Comparison of ENCODE assay signal across 13 cellular contexts in genomic region chr4:1766336-1767057, GRCh38. TPM values are rescaled to one million over a fixed set of nuclear protein-coding genes. Genes with fewer than 3 reads are reported as not detected.
A peak's percentile ranks its signal among the peaks of the same experiment; 100 is the strongest.
DNase-seq lines count a peak whose midpoint lies in the region; ATAC-seq and TF ChIP-seq lines count a peak whose summit lies in the region.
"Had no signal": no experiment of that assay in that cellular context is flagged by ENCODE, and none has a peak within 500 bp of the region (broad histone marks: within the 10 kb centered on the region; RNA-seq: fewer than 3 reads in every experiment).

No MANE protein-coding gene starts in this region.

- 43 to 58% (median 53%) methylated on average over 11 to 41 of the region's 41 CpGs for WGBS in spleen, 5 donors

- no peak overlapping the region for H3K4me3 ChIP-seq in HEK293 (ENCODE audit: low read depth, low read length)
- peak overlapping the region; percentile 25 for H3K4me3 ChIP-seq in WERI-Rb-1 (ENCODE audit: low read depth, low read length)
- H3K4me3 ChIP-seq in iPS-15b (ENCODE audit: low read depth, low read length), result peak overlapping the region; percentile 13
- H3K4me3 ChIP-seq in spleen, result peak overlapping the region; percentile 3 to 68 (median 29)
- H3K4me3 ChIP-seq in mucosa of descending colon, result no peak overlapping the region

- no peaks in the 10 kb centered on the region for H3K36me3 ChIP-seq in HEK293 (ENCODE audit: control insufficient read depth in 2 of 2, insufficient read depth in 1 of 2, low read length in 2 of 2)
- no peaks in the 10 kb centered on the region for H3K36me3 ChIP-seq in WERI-Rb-1
- H3K36me3 ChIP-seq in iPS-15b (ENCODE audit: control insufficient read depth, insufficient read depth, low read length), result no peaks in the 10 kb centered on the region
- no peaks in the 10 kb centered on the region for H3K36me3 ChIP-seq in spleen
- no peaks in the 10 kb centered on the region for H3K36me3 ChIP-seq in mucosa of descending colon (ENCODE audit: low read depth)
- H3K36me3 ChIP-seq: tibial artery had no signal

- H3K27me3 ChIP-seq in WERI-Rb-1 (ENCODE audit: insufficient read depth, low read depth, severe bottlenecking), result no peaks in the 10 kb centered on the region
- H3K27me3 ChIP-seq in iPS-15b (ENCODE audit: control insufficient read depth, insufficient read depth, low read length), result peaks cover 6% of the 10 kb centered on the region
- peaks cover 0 to 96% (median 34%) of the 10 kb centered on the region in 7 donors for H3K27me3 ChIP-seq in spleen (replicated peaks in 1 of 7)

- POLR2A ChIA-PET in HEK293 (lab: Yijun Ruan, JAX), result interaction anchor here (1.5 kb wide), 1 partner anchor 26 kb away, joined by 5 read pairs; the partner anchor contains the start of gene FGFR3

- no peaks in the 10 kb centered on the region for H3K9me3 ChIP-seq in HEK293 (ENCODE audit: control insufficient read depth, insufficient read depth, low read depth, low read length)
- H3K9me3 ChIP-seq in WERI-Rb-1 (ENCODE audit: severe bottlenecking), result no peaks in the 10 kb centered on the region
- no peaks in the 10 kb centered on the region for H3K9me3 ChIP-seq in iPS-15b (ENCODE audit: control insufficient read depth, insufficient read depth, low read length)
- H3K9me3 ChIP-seq in spleen, result no peaks in the 10 kb centered on the region
- no peaks in the 10 kb centered on the region for H3K9me3 ChIP-seq in mucosa of descending colon
- H3K9me3 ChIP-seq: tibial artery had no signal

- no peak overlapping the region for H3K9ac ChIP-seq in iPS-15b (ENCODE audit: low read depth, low read length)

- intact Hi-C loops in spleen (cut with DNase I; ENCODE audit: low total_unique reads) (no loop called here), mucosa of descending colon (cut with DNase I, micrococcal nuclease) (no loop called here)

- TF ChIP-seq CTCF in HEK293 (tag by site-specific recombination; IDR thresholded peaks at IDR 0.05) (no peak), WERI-Rb-1 (IDR thresholded peaks at IDR 0.05; ENCODE audit: low read depth, low read length) (no peak), spleen (IDR thresholded peaks at IDR 0.05 in 8 of 11, conservative IDR thresholded peaks at IDR 0.05 in 3 of 11) (no peak), mucosa of descending colon (IDR thresholded peaks at IDR 0.05) (no peak)

- no peak for ATAC-seq in mucosa of descending colon
- ATAC-seq in HG03457 (IDR thresholded peaks at IDR 0.05; ENCODE audit: unreplicated experiment), result no peak
- ATAC-seq: natural killer cell treated with Interleukin-12 subunit alpha and Interleukin-12 subunit beta and Interleukin-15 and Interleukin-18, amount 100 ng/mL, for 72 hours had no signal

- no peak for TF ChIP-seq POLR2A in spleen (IDR thresholded peaks at IDR 0.05)

- CTCF ChIA-PET in HEK293 (lab: Yijun Ruan, JAX), result interaction anchor here (0.5 to 3.0 kb wide), 4 partner anchors 13 to 371 kb away, joined by 3 to 23 read pairs (median 6); no protein-coding TSS in a partner anchor

- H3K27ac ChIP-seq in HEK293 (ENCODE audit: extremely low read depth, low read depth, low read length) (no peak overlapping the region), WERI-Rb-1 (peak overlapping the region; percentile 75), spleen (no peak overlapping the region)
- H3K27ac ChIP-seq: tibial artery had no signal

- DNase-seq in WERI-Rb-1 (peak; percentile 56), spleen (no peak), mucosa of descending colon (no peak), NAMALWA (ENCODE audit: low spot score) (no peak)
- DNase-seq: activated gamma-delta T cell; dermis blood vessel endothelial cell; NCI-H1930; stimulated activated CD4-positive, alpha-beta T cell treated with anti-CD3 and anti-CD28 coated beads, Interleukin-4, amount 100 ng/mL, for 24 hours; tibial artery had no signal

- H3K4me1 ChIP-seq in HEK293 (ENCODE audit: control insufficient read depth, insufficient read depth, low read length) (no peaks in the 10 kb centered on the region), iPS-15b (ENCODE audit: control insufficient read depth, insufficient read depth, low read length) (peaks cover 6% of the 10 kb centered on the region), spleen (peaks cover 7 to 52% (median 33%) of the 10 kb centered on the region in 6 donors), mucosa of descending colon (ENCODE audit: low read depth) (peaks cover 24% of the 10 kb centered on the region)

TF ChIP-seq in HEK293, 187 proteins besides CTCF, POLR2A, EP300 and RAD21 (continues in another document):
- TF ChIP-seq, protein P1, sequence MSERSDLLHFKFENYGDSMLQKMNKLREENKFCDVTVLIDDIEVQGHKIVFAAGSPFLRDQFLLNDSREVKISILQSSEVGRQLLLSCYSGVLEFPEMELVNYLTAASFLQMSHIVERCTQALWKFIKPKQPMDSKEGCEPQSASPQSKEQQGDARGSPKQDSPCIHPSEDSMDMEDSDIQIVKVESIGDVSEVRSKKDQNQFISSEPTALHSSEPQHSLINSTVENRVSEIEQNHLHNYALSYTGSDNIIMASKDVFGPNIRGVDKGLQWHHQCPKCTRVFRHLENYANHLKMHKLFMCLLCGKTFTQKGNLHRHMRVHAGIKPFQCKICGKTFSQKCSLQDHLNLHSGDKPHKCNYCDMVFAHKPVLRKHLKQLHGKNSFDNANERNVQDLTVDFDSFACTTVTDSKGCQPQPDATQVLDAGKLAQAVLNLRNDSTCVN (tag by site-specific recombination; optimal IDR thresholded peaks at IDR 0.05), result peak; percentile 26
- TF ChIP-seq RBAK (tag by site-specific recombination; IDR thresholded peaks at IDR 0.05), result no peak
- peak; percentile 43 for TF ChIP-seq GLIS2 (tag by site-specific recombination; IDR thresholded peaks at IDR 0.05)
- TF ChIP-seq ZNF2 (tag by site-specific recombination; IDR thresholded peaks at IDR 0.05), result no peak
- TF ChIP-seq ZNF133 (tag by site-specific recombination; IDR thresholded peaks at IDR 0.05), result no peak
- peak; percentile 83 for TF ChIP-seq BCL11B (tag by site-specific recombination; IDR thresholded peaks at IDR 0.05; ENCODE audit: low read depth)
- TF ChIP-seq ZNF335 (tag by site-specific recombination; conservative IDR thresholded peaks at IDR 0.05), result peak; percentile 59
- no peak for TF ChIP-seq ZNF785 (tag by site-specific recombination; IDR thresholded peaks at IDR 0.05)
- no peak for TF ChIP-seq ZNF692 (tag by site-specific recombination; IDR thresholded peaks at IDR 0.05)
- TF ChIP-seq, protein P2, sequence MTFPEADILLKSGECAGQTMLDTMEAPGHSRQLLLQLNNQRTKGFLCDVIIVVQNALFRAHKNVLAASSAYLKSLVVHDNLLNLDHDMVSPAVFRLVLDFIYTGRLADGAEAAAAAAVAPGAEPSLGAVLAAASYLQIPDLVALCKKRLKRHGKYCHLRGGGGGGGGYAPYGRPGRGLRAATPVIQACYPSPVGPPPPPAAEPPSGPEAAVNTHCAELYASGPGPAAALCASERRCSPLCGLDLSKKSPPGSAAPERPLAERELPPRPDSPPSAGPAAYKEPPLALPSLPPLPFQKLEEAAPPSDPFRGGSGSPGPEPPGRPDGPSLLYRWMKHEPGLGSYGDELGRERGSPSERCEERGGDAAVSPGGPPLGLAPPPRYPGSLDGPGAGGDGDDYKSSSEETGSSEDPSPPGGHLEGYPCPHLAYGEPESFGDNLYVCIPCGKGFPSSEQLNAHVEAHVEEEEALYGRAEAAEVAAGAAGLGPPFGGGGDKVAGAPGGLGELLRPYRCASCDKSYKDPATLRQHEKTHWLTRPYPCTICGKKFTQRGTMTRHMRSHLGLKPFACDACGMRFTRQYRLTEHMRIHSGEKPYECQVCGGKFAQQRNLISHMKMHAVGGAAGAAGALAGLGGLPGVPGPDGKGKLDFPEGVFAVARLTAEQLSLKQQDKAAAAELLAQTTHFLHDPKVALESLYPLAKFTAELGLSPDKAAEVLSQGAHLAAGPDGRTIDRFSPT (tag by site-specific recombination; IDR thresholded peaks at IDR 0.05), result peak; percentile 10
- TF ChIP-seq GLIS1 (tag by site-specific recombination; IDR thresholded peaks at IDR 0.05), result peak; percentile 71
- TF ChIP-seq, protein P3, sequence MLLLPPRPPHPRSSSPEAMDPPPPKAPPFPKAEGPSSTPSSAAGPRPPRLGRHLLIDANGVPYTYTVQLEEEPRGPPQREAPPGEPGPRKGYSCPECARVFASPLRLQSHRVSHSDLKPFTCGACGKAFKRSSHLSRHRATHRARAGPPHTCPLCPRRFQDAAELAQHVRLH (tag by site-specific recombination; IDR thresholded peaks at IDR 0.05), result no peak
- no peak for TF ChIP-seq ZNF112 (tag by site-specific recombination; IDR thresholded peaks at IDR 0.05)
- TF ChIP-seq YY2 (tag by site-specific recombination; IDR thresholded peaks at IDR 0.05), result no peak
- no peak for TF ChIP-seq ZNF391 (tag by site-specific recombination; IDR thresholded peaks at IDR 0.05; ENCODE audit: borderline replicate concordance, low read depth)

RNA-seq across cellular contexts. Expression of gene FGFR3, which starts 26.6 kb away (rescaled TPM):
- 1 to 10 TPM; 1.6 to 7.5 (median 4.0) TPM for total RNA-seq in spleen
- polyA plus RNA-seq in spleen, result 1 to 10 TPM; 1.0 to 4.8 (median 1.5) TPM
- total RNA-seq in mucosa of descending colon, result 10 to 100 TPM; 25.5 to 79.1 (median 31.2) TPM
- total RNA-seq: natural killer cell treated with Interleukin-12 subunit alpha and Interleukin-12 subunit beta and Interleukin-15 and Interleukin-18, amount 100 ng/mL, for 72 hours had no signal

RNA-seq across cellular contexts. Expression of gene TACC3, which starts 45.2 kb away (rescaled TPM):
- total RNA-seq in spleen, result 10 to 100 TPM; 33.3 to 84.4 (median 56.5) TPM
- 10 to 100 TPM; 49.7 to 56.6 (median 50.3) TPM for polyA plus RNA-seq in spleen
- 10 to 100 TPM; 12.0 to 30.2 (median 12.7) TPM for total RNA-seq in mucosa of descending colon

RNA-seq across cellular contexts. Expression of gene TMEM129, which starts 45.4 kb away (rescaled TPM):
- total RNA-seq in spleen, result 10 to 100 TPM; 24.2 to 51.0 (median 34.7) TPM
- polyA plus RNA-seq in spleen, result 10 to 100 TPM; 17.2 to 32.7 (median 21.9) TPM
- total RNA-seq in mucosa of descending colon, result 10 to 100 TPM; 43.7 to 57.0 (median 55.6) TPM

RNA-seq across cellular contexts. Expression of gene SLBP, which starts 54.4 kb away (rescaled TPM):
- total RNA-seq in spleen, result 10 to 100 TPM; 29.0 to 52.0 (median 34.4) TPM
- 10 to 100 TPM; 24.0 to 41.9 (median 35.0) TPM for polyA plus RNA-seq in spleen
- total RNA-seq in mucosa of descending colon, result 10 to 100 TPM; 21.9 to 31.7 (median 30.6) TPM

Comparison
In these comparisons a context has a peak if more than half of its experiments do, and no peak if none do; other contexts are left out.
1. H3K4me3 ChIP-seq: peak in WERI-Rb-1 (single experiment), iPS-15b (single experiment) and spleen (8 of 8); none in HEK293 (single experiment) and mucosa of descending colon (single experiment).